In the genomic region with DNA sequence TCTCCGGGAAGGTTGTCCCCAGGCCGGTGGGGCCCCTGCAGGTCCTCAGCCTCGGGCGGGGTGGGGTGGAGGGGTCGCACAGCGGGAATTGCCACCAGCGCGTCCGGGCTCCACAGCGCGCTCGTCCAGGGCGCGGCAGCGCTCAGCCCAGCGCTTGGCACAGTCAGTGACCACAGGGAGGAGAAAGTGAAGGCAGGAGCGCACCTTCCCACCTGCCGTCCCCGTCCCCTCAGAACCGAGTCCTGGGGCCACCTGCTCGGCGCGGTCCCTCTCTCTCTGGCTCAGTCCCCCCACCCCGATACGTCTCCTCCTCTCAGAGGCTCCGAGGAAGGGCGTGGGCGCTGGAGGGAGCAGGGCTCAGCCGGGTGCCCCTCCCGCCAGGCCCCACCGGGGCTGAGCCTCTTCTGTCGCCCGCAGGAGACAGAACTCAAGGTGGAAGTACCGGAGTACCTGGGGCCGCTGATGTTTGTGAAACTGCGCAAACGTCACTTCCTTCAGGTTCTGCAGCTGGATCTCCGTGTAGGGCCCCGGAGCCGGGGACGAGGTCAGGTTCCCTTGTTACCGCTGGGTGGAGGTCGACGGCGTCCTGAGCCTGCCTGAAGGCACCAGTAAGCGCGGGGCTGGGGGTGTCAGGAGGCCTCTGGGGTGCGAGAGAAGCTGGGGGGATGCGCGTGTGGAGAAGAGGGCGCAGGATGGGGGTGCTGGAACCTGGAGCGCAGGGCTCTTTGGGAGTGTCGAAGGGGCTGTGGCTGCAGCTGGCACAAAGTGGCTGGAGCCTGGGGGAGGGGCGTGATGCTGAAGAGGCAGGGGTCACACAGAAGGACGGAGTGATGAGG, we compare ENCODE assay signal across 7 cellular contexts. TPM values are rescaled to one million over a fixed set of nuclear protein-coding genes. Genes with fewer than 3 reads are reported as not detected.
A peak's percentile ranks its signal among the peaks of the same experiment; 100 is the strongest.
DNase-seq lines count a peak whose midpoint lies in the region; ATAC-seq and TF ChIP-seq lines count a peak whose summit lies in the region.
"Not testable (repeated sequence)": the region's sequence is repeated elsewhere in the genome, so short reads cannot be mapped to it uniquely, and the experiment has no call there.
"Had no signal": no experiment of that assay in that cellular context is flagged by ENCODE, and none has a peak within 500 bp of the region (broad histone marks: within the 10 kb centered on the region; RNA-seq: fewer than 3 reads in every experiment).

No MANE protein-coding gene starts in this region.

- peak overlapping the region; percentile 38; the same call in 1 of the 2 replicates for H3K9ac ChIP-seq in HUES64 (ENCODE audit: low read depth, low read length)

- peaks cover 34 to 68% (median 46%) of the 10 kb centered on the region in 3 donors for H3K4me1 Mint-ChIP-seq in CD8-positive, alpha-beta memory T cell
- H3K4me1 Mint-ChIP-seq in WTC11: peaks cover 38% of the 10 kb centered on the region
- H3K4me1 Mint-ChIP-seq in activated naive CD8-positive, alpha-beta T cell (ENCODE audit: low read depth): peaks cover 55% of the 10 kb centered on the region
- H3K4me1 Mint-ChIP-seq in immature natural killer cell: peaks cover 16 to 23% of the 10 kb centered on the region in 2 donors

- H3K4me3 Mint-ChIP-seq in CD8-positive, alpha-beta memory T cell: peak overlapping the region; percentile 82 to 93 (median 90)
- H3K4me3 Mint-ChIP-seq in WTC11 (peak overlapping the region; percentile 85), immature natural killer cell (peak overlapping the region in 4 of 5 donors; percentile 25 to 63 (median 37))
- peak overlapping the region; percentile 87 for H3K4me3 Mint-ChIP-seq in activated naive CD8-positive, alpha-beta T cell

- not testable (repeated sequence) for H3K27me3 ChIP-seq in CD8-positive, alpha-beta memory T cell (ENCODE audit: insufficient read depth, low read length, poor library complexity, severe bottlenecking)
- peaks cover 77% of the 10 kb centered on the region for H3K27me3 ChIP-seq in HUES64 (ENCODE audit: insufficient read depth, low read length)

- H3K9me3 ChIP-seq in CD8-positive, alpha-beta memory T cell (ENCODE audit: low read length); HUES64 (ENCODE audit: insufficient read depth, low read depth, low read length): not testable (repeated sequence)

- H3K36me3 Mint-ChIP-seq in CD8-positive, alpha-beta memory T cell: peaks cover 0 to 12% (median 4%) of the 10 kb centered on the region in 3 donors
- H3K36me3 Mint-ChIP-seq in WTC11; activated naive CD8-positive, alpha-beta T cell; immature natural killer cell: not testable (repeated sequence)

- peak in 4 of 5 donors; percentile 29 to 77 (median 60) for DNase-seq in CD8-positive, alpha-beta memory T cell
- peak; percentile 69 for DNase-seq in WTC11 (ENCODE audit: low spot score)
- not testable (repeated sequence) for DNase-seq in immature natural killer cell
- peak; percentile 42 to 54 for DNase-seq in stimulated activated CD4-positive, alpha-beta T cell treated with anti-CD3 and anti-CD28 coated beads, Interleukin-1b, Interleukin-23, amount 100 ng/mL, for 4 hours (ENCODE audit: low read depth in 2 of 2)

- H3K9me3 Mint-ChIP-seq in CD8-positive, alpha-beta memory T cell; WTC11; activated naive CD8-positive, alpha-beta T cell (ENCODE audit: low read depth); immature natural killer cell: not testable (repeated sequence)

- H3K4me3 ChIP-seq in CD8-positive, alpha-beta memory T cell (ENCODE audit: low read length): peak overlapping the region; percentile 69
- H3K4me3 ChIP-seq in HUES64 (ENCODE audit: low read length): peak overlapping the region; percentile 55

- WGBS in HUES64: 3% methylated on average over 46 of the region's 55 CpGs

- H3K27me3 Mint-ChIP-seq in CD8-positive, alpha-beta memory T cell; activated naive CD8-positive, alpha-beta T cell: not testable (repeated sequence)
- peaks cover 65% of the 10 kb centered on the region for H3K27me3 Mint-ChIP-seq in WTC11 (ENCODE audit: low read depth)
- peaks cover 15 to 41% (median 16%) of the 10 kb centered on the region in 3 donors for H3K27me3 Mint-ChIP-seq in immature natural killer cell (ENCODE audit: low read depth in 3 of 3)

- not testable (repeated sequence) for TF ChIP-seq CTCF in WTC11 (IDR thresholded peaks at IDR 0.05)

- H3K27ac ChIP-seq in CD8-positive, alpha-beta memory T cell (ENCODE audit: low read depth, low read length): peak overlapping the region; percentile 24
- not testable (repeated sequence) for H3K27ac ChIP-seq in HUES64 (ENCODE audit: low read depth, low read length)

- CTCF ChIA-PET in CD8-positive, alpha-beta memory T cell (lab: Charles Lee): not testable (repeated sequence)
- CTCF ChIA-PET in WTC11 (lab: Charles Lee): interaction anchor here (0.8 to 1.5 kb wide), 6 partner anchors 9 to 254 kb away, joined by 3 to 9 read pairs (median 5); a partner anchor contains a TSS

- not testable (repeated sequence) for H3K36me3 ChIP-seq in CD8-positive, alpha-beta memory T cell (ENCODE audit: insufficient read depth, low read length); HUES64 (ENCODE audit: insufficient read depth, low read length)

- peak; percentile 58 for ATAC-seq in WTC11

- POLR2A ChIA-PET in CD8-positive, alpha-beta memory T cell (lab: Charles Lee): not testable (repeated sequence)
- POLR2A ChIA-PET in WTC11 (lab: Charles Lee): interaction anchor here (0.7 kb wide), 1 partner anchor 63 kb away, joined by 3 read pairs; no protein-coding TSS in a partner anchor

- peaks cover 21% of the 10 kb centered on the region for H3K4me1 ChIP-seq in CD8-positive, alpha-beta memory T cell (ENCODE audit: insufficient read depth, low read length)
- peaks cover 15% of the 10 kb centered on the region; the same call in 1 of the 2 replicates for H3K4me1 ChIP-seq in HUES64 (ENCODE audit: insufficient read depth, low read length)

- peak overlapping the region in 6 of 8 donors; percentile 42 to 93 (median 88) for H3K27ac Mint-ChIP-seq in CD8-positive, alpha-beta memory T cell
- H3K27ac Mint-ChIP-seq in WTC11; activated naive CD8-positive, alpha-beta T cell; immature natural killer cell: not testable (repeated sequence)

TF ChIP-seq in WTC11, 78 proteins besides CTCF, POLR2A, EP300 and RAD21:
- TF ChIP-seq, protein P1, sequence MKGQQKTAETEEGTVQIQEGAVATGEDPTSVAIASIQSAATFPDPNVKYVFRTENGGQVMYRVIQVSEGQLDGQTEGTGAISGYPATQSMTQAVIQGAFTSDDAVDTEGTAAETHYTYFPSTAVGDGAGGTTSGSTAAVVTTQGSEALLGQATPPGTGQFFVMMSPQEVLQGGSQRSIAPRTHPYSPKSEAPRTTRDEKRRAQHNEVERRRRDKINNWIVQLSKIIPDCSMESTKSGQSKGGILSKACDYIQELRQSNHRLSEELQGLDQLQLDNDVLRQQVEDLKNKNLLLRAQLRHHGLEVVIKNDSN (CRISPR knock-in tag; IDR thresholded peaks at IDR 0.05): 0 out of 2 replicates have a peak, but pooled peaks have one; percentile 17
- TF ChIP-seq CREM (CRISPR knock-in tag; IDR thresholded peaks at IDR 0.05): peak; percentile 57; the same call in 1 of the 2 replicates
- TF ChIP-seq, protein P2, sequence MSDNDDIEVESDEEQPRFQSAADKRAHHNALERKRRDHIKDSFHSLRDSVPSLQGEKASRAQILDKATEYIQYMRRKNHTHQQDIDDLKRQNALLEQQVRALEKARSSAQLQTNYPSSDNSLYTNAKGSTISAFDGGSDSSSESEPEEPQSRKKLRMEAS (CRISPR knock-in tag; IDR thresholded peaks at IDR 0.05): peak; percentile 26; the same call in 1 of the 2 replicates

RNA-seq across cellular contexts. Expression of a gene that starts 5.5 kb away (rescaled TPM):
- total RNA-seq in CD8-positive, alpha-beta memory T cell: 1 to 10 TPM; 2.0 to 2.1 TPM
- polyA plus RNA-seq in CD8-positive, alpha-beta memory T cell: 4.7 TPM
- 1.5 TPM for polyA plus RNA-seq in HUES64 (2013, experiment 1 of 2)
- 2.2 TPM for polyA plus RNA-seq in HUES64 (2013, experiment 2 of 2)
- total RNA-seq in WTC11 (2021): 2.3 to 2.7 TPM (median 2.6 TPM) in 3 replicates
- 1 to 10 TPM in 2 of 3 donors, not detected in 1; 1.7 to 5.2 TPM for polyA plus RNA-seq in immature natural killer cell

RNA-seq across cellular contexts. Expression of a gene that starts 5.6 kb away (rescaled TPM):
- total RNA-seq in CD8-positive, alpha-beta memory T cell: 10 to 100 TPM; 24.8 to 29.5 TPM
- polyA plus RNA-seq in CD8-positive, alpha-beta memory T cell: 36.5 TPM
- 21.2 TPM for polyA plus RNA-seq in HUES64 (2013, experiment 1 of 2)
- 24.2 TPM for polyA plus RNA-seq in HUES64 (2013, experiment 2 of 2)
- total RNA-seq in WTC11 (2021): 10.6 to 12.3 TPM (median 11.4 TPM) in 3 replicates
- polyA plus RNA-seq in immature natural killer cell: 10 to 100 TPM; 34.0 to 50.8 (median 34.4) TPM

RNA-seq across cellular contexts. Expression of a gene that starts 16.2 kb away (rescaled TPM):
- total RNA-seq in CD8-positive, alpha-beta memory T cell: 100 to 1,000 TPM; 105 to 110 TPM
- 98.0 TPM for polyA plus RNA-seq in CD8-positive, alpha-beta memory T cell
- polyA plus RNA-seq in HUES64 (2013, experiment 1 of 2): 295 TPM
- 283 TPM for polyA plus RNA-seq in HUES64 (2013, experiment 2 of 2)
- 148 to 157 TPM (median 151 TPM) in 3 replicates for total RNA-seq in WTC11 (2021)
- polyA plus RNA-seq in immature natural killer cell: 100 to 1,000 TPM in 2 of 3 donors, 10 to 100 TPM in 1; 79.2 to 111 (median 107) TPM

RNA-seq across cellular contexts. Expression of a gene that starts 16.5 kb away (rescaled TPM):
- total RNA-seq in CD8-positive, alpha-beta memory T cell: 10 to 100 TPM; 18.6 to 20.8 TPM
- 1.8 TPM for polyA plus RNA-seq in CD8-positive, alpha-beta memory T cell
- 16.2 TPM for polyA plus RNA-seq in HUES64 (2013, experiment 1 of 2)
- 19.9 TPM for polyA plus RNA-seq in HUES64 (2013, experiment 2 of 2)
- total RNA-seq in WTC11 (2021): 17.7 to 22.8 TPM (median 18.4 TPM) in 3 replicates
- polyA plus RNA-seq in immature natural killer cell: 1 to 10 TPM in 2 of 3 donors, under 1 TPM in 1; 0.19 to 2.0 (median 1.1) TPM

RNA-seq across cellular contexts. Expression of a gene that starts 56.2 kb away (rescaled TPM):
- total RNA-seq in CD8-positive, alpha-beta memory T cell: not detected
- not detected for polyA plus RNA-seq in CD8-positive, alpha-beta memory T cell
- 0.65 TPM for polyA plus RNA-seq in HUES64 (2013, experiment 1 of 2)
- 0.63 TPM for polyA plus RNA-seq in HUES64 (2013, experiment 2 of 2)
- total RNA-seq in WTC11 (2021): 1.6 to 2.3 TPM (median 1.8 TPM) in 3 replicates
- polyA plus RNA-seq in immature natural killer cell: not detected
- polyA plus RNA-seq: SK-N-SH had no signal

Comparison
In these comparisons a context has a peak if more than half of its experiments do, and no peak if none do; other contexts are left out.
1. H3K4me3 Mint-ChIP-seq: peak in every context shown above with its lines; median percentile 90 in CD8-positive, alpha-beta memory T cell; 87 in activated naive CD8-positive, alpha-beta T cell; 85 in WTC11; 37 in immature natural killer cell.